Comparison of ENCODE assay signal across 8 cellular contexts in the genomic region with DNA sequence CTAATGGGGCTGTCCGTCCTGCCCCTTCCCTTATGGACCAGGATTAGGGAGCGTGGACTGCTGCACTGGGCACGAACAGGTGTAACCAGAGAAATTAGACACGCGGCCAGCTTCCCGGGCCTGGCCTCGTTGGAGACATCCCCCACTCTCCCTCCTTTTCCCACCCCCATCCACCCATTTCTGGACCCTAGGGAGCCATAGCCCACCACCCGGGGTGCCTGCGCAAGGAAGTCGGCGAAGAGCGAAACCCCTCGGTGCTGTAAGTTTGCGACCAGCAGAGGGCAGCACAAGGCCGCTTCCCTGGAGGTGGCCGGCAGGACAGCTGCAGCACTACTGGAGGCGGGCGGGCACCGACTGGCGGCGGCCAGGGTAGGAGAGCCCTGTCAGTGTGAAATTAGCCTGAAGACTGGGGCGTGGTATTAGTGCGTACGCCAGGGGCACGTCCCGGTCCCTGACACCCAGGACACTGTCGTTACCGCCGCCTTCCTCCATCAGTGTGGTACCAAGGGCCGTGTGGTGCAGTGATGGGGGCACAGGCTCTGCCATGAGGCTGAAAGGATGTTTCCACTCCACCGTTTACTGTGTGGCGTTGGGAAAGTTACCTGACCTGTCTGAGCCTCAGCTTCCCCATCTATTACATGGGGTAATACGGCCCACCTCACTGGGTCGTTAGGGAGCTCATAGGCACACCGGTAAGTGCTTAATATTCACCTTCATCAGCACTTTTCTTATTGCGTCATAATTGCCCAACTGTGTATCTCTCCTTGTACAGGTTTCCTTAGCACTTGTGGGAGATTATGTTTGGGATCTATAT. TPM values are rescaled to one million over a fixed set of nuclear protein-coding genes. Genes with fewer than 3 reads are reported as not detected.
A peak's percentile ranks its signal among the peaks of the same experiment; 100 is the strongest.
DNase-seq lines count a peak whose midpoint lies in the region; ATAC-seq and TF ChIP-seq lines count a peak whose summit lies in the region.

No MANE protein-coding gene starts in this region.

- H3K4me1 Mint-ChIP-seq in naive B cell: peaks cover 0 to 6% (median 5%) of the 10 kb centered on the region in 3 donors

- H3K27ac Mint-ChIP-seq in naive B cell: no peak overlapping the region

- no peaks in the 10 kb centered on the region; the same call in 1 of the 2 replicates for H3K4me1 ChIP-seq in PC-3 (ENCODE audit: insufficient read depth, low read length)

- no peaks in the 10 kb centered on the region for H3K36me3 Mint-ChIP-seq in naive B cell

- BruUV-seq in PC-3 (replicated peaks; lab: Mats Ljungman, UMichigan): no TSS peak

- H3K36me3 ChIP-seq in PC-3 (ENCODE audit: low read depth, low read length): no peaks in the 10 kb centered on the region

- H3K4me3 ChIP-seq in PC-3 (ENCODE audit: low read length) (peak overlapping the region; percentile 48; the same call in 1 of the 2 replicates), epithelial cell of esophagus (ENCODE audit: low read length) (no peak overlapping the region)

- peaks cover 23% of the 10 kb centered on the region for H3K27me3 ChIP-seq in PC-3 (ENCODE audit: low read length)

- peak overlapping the region; percentile 66 for H2AFZ ChIP-seq in PC-3 (ENCODE audit: low read length)

- H3K4me3 Mint-ChIP-seq in naive B cell: peak overlapping the region in 4 of 8 donors; percentile 20 to 30 (median 27)

- no peak overlapping the region for H3K9ac ChIP-seq in PC-3 (ENCODE audit: low read length)

- no peaks in the 10 kb centered on the region for H3K79me2 ChIP-seq in PC-3 (ENCODE audit: low read length)

- no peaks in the 10 kb centered on the region for H3K9me3 ChIP-seq in PC-3 (ENCODE audit: low read length)

- H4K20me1 ChIP-seq in PC-3 (ENCODE audit: low read length): no peaks in the 10 kb centered on the region

- DNase-seq in AML-193 (lab: John Stamatoyannopoulos, UW): peak; percentile 52 to 63
- peak; percentile 22 for DNase-seq in KG1 (lab: John Stamatoyannopoulos, UW)
- peak; percentile 89 for DNase-seq in PC-3
- peak; percentile 72 for DNase-seq in activated T-cell treated with anti-CD3 and anti-CD28 coated beads for 24 hours (ENCODE audit: low read depth)
- peak; percentile 79 for DNase-seq in epithelial cell of esophagus (ENCODE audit: low read depth)
- peak; percentile 53 for DNase-seq in naive B cell
- peak; percentile 71 for DNase-seq in stimulated activated CD8-positive, alpha-beta memory T cell treated with anti-CD3 and anti-CD28 coated beads, Interleukin-7, amount 100 ng/mL, for 24 hours (ENCODE audit: low read depth)

- ATAC-seq in GM19397 (IDR thresholded peaks at IDR 0.05; ENCODE audit: unreplicated experiment): peak; percentile 77
- peak; percentile 99 for ATAC-seq in PC-3
- ATAC-seq in naive B cell (ENCODE audit: low read depth in 2 of 2): peak; percentile 70 to 75

- peaks cover 51 to 66% (median 57%) of the 10 kb centered on the region in 3 donors for H3K27me3 Mint-ChIP-seq in naive B cell

- no peaks in the 10 kb centered on the region for H3F3A ChIP-seq in PC-3 (ENCODE audit: low read length, unreplicated experiment)

- TF ChIP-seq CTCF in PC-3 (conservative IDR thresholded peaks at IDR 0.05; ENCODE audit: low read depth, low read length) (peak; percentile 92), epithelial cell of esophagus (IDR thresholded peaks at IDR 0.05; ENCODE audit: insufficient read depth, low read depth, low read length, missing control alignments) (peak; percentile 82)

- H3K9me3 Mint-ChIP-seq in naive B cell: no peaks in the 10 kb centered on the region

- CTCF ChIA-PET in PC-3 (lab: Charles Lee): interaction anchor here (0.8 to 1.0 kb wide), 3 partner anchors 48 to 106 kb away, joined by 3 to 8 read pairs (median 4); no protein-coding TSS in a partner anchor

- POLR2A ChIA-PET in PC-3 (lab: Charles Lee; ENCODE audit: unreplicated experiment): no interaction called here

- H3K27ac ChIP-seq in PC-3 (ENCODE audit: low read length): no peak overlapping the region

- peak overlapping the region; percentile 81 for H3K4me2 ChIP-seq in PC-3 (ENCODE audit: low read length)

- H3K9me2 ChIP-seq in PC-3 (replicated peaks; ENCODE audit: low read length): no peaks in the 10 kb centered on the region

- intact Hi-C loops in PC-3 (cut with micrococcal nuclease): loop anchor here (1.0 kb wide), 2 partner anchors 48 to 76 kb away; no protein-coding TSS in a partner anchor

RNA-seq across cellular contexts. Expression of a gene that starts 28.8 kb away (rescaled TPM):
- total RNA-seq in PC-3 (2014; rRNA removed): 0.23 TPM in 1 of 2 replicates, not detected in the other
- not detected for polyA plus RNA-seq in naive B cell (ENCODE audit: low read depth in 6 of 6)

RNA-seq across cellular contexts. Expression of a gene that starts 36.0 kb away (rescaled TPM):
- total RNA-seq in PC-3 (2014; rRNA removed): not detected in 2 replicates
- polyA plus RNA-seq in naive B cell (ENCODE audit: low read depth in 6 of 6): not detected

RNA-seq across cellular contexts. Expression of a gene that starts 51.2 kb away (rescaled TPM):
- total RNA-seq in PC-3 (2014; rRNA removed): not detected in 2 replicates
- not detected for polyA plus RNA-seq in naive B cell (ENCODE audit: low read depth in 6 of 6)

Comparison
In these comparisons a context has a peak if more than half of its experiments do, and no peak if none do; other contexts are left out.
1. DNase-seq: peak in every context shown above with its lines; median percentile 89 in PC-3; 79 in epithelial cell of esophagus; 72 in activated T-cell treated with anti-CD3 and anti-CD28 coated beads for 24 hours; 71 in stimulated activated CD8-positive, alpha-beta memory T cell treated with anti-CD3 and anti-CD28 coated beads, Interleukin-7, amount 100 ng/mL, for 24 hours; 58 in AML-193; 53 in naive B cell; 22 in KG1.